ENCODE assay signal across 13 cellular contexts in genomic region chr10:90179696-90180407, GRCh38.
A peak's percentile ranks its signal among the peaks of the same experiment; 100 is the strongest.
DNase-seq lines count a peak whose midpoint lies in the region; ATAC-seq, FAIRE-seq and TF ChIP-seq lines count a peak whose summit lies in the region.
"Had no signal": no experiment of that assay in that cellular context is flagged by ENCODE, and none has a peak within 500 bp of the region (broad histone marks: within the 10 kb centered on the region; RNA-seq: fewer than 3 reads in every experiment).

No MANE protein-coding gene starts in this region.

- H3K9me3 ChIP-seq in fibroblast of lung (ENCODE audit: control insufficient read depth, insufficient read depth, low read depth, low read length), result no peaks in the 10 kb centered on the region

- no peaks in the 10 kb centered on the region for H3K27me3 ChIP-seq in fibroblast of lung (ENCODE audit: control insufficient read depth, insufficient read depth, low read length)

- H2AFZ ChIP-seq in fibroblast of lung (ENCODE audit: low read length), result no peak overlapping the region

- no peak for TF ChIP-seq CTCF in fibroblast of lung (conservative IDR thresholded peaks at IDR 0.05 in 1 of 2, IDR thresholded peaks at IDR 0.05 in 1 of 2; ENCODE audit: low read depth in 1 of 2, low read length in 2 of 2)

- peaks cover 11% of the 10 kb centered on the region for H3K4me1 ChIP-seq in fibroblast of lung (ENCODE audit: control insufficient read depth, extremely low read depth, insufficient read depth, low read length)

- no peak overlapping the region for H3K9ac ChIP-seq in fibroblast of lung (ENCODE audit: insufficient read depth, low read length)

- peak; percentile 20 for FAIRE-seq in H54 (lab: Jason Lieb, UNC)

- H3K4me3 ChIP-seq in fibroblast of lung (replicated peaks in 1 of 4; ENCODE audit: control extremely low read depth in 1 of 4, insufficient read depth in 1 of 4, low read depth in 3 of 4, low read length in 4 of 4) (no peak overlapping the region), skeletal muscle cell (ENCODE audit: low read depth, low read length) (no peak overlapping the region)
- H3K4me3 ChIP-seq: dorsolateral prefrontal cortex had no signal

- ATAC-seq in HG03135 (IDR thresholded peaks at IDR 0.05; ENCODE audit: unreplicated experiment), result no peak

- H3K27ac ChIP-seq in fibroblast of lung (ENCODE audit: insufficient read depth, low read length) (peak overlapping the region; percentile 34), caudate nucleus (ENCODE audit: low read depth, low read length) (no peak overlapping the region)
- H3K27ac ChIP-seq: dorsolateral prefrontal cortex had no signal

- H3K36me3 ChIP-seq in fibroblast of lung (ENCODE audit: control insufficient read depth, insufficient read depth, low read length), result no peaks in the 10 kb centered on the region

- no peak for DNase-seq in H54 (ENCODE audit: insufficient read length, low spot score)
- DNase-seq in RKO (ENCODE audit: low spot score), result peak; percentile 43
- DNase-seq in fibroblast of lung (ENCODE audit: low read depth in 2 of 2), result peak; percentile 96 to 99
- peak; percentile 100 for DNase-seq in skeletal muscle cell (ENCODE audit: low read depth)
- no peak for DNase-seq in caudate nucleus (lab: John Stamatoyannopoulos, UW)
- no peak for DNase-seq in NCI-H1694 treated with DMSO at 0.1 percent for 48 hours (lab: John Stamatoyannopoulos, UW)
- DNase-seq in NCI-H1417 treated with DMSO at 0.1 percent for 48 hours (lab: John Stamatoyannopoulos, UW), result no peak
- DNase-seq: activated CD8-positive, alpha-beta memory T cell treated with anti-CD3 and anti-CD28 coated beads, Interleukin-2, amount 50 U/mL, for 48 hours; dorsolateral prefrontal cortex; HFFc6; midbrain; stimulated activated CD4-positive, alpha-beta T cell treated with anti-CD3 and anti-CD28 coated beads, Interleukin-1b, Interleukin-23, amount 100 ng/mL, for 48 hours had no signal

- H4K20me1 ChIP-seq in fibroblast of lung (ENCODE audit: control insufficient read depth, extremely low read depth, insufficient read depth, low read length), result no peaks in the 10 kb centered on the region

- no peaks in the 10 kb centered on the region for H3K79me2 ChIP-seq in fibroblast of lung (ENCODE audit: control insufficient read depth, insufficient read depth, low read length)

- no peak overlapping the region for H3K4me2 ChIP-seq in fibroblast of lung (ENCODE audit: extremely low read depth, insufficient read depth, low read length)

- TF ChIP-seq POLR2A in H54 (IDR thresholded peaks at IDR 0.05; ENCODE audit: low read depth, low read length), result no peak

Comparison
In these comparisons a context has a peak if more than half of its experiments do, and no peak if none do; other contexts are left out.
1. DNase-seq: peak in RKO (single experiment), fibroblast of lung (2 of 2) and skeletal muscle cell (single experiment); none in H54 (single experiment), caudate nucleus (0 of 61), NCI-H1694 treated with DMSO at 0.1 percent for 48 hours (single experiment) and NCI-H1417 treated with DMSO at 0.1 percent for 48 hours (single experiment).